In the genomic region with DNA sequence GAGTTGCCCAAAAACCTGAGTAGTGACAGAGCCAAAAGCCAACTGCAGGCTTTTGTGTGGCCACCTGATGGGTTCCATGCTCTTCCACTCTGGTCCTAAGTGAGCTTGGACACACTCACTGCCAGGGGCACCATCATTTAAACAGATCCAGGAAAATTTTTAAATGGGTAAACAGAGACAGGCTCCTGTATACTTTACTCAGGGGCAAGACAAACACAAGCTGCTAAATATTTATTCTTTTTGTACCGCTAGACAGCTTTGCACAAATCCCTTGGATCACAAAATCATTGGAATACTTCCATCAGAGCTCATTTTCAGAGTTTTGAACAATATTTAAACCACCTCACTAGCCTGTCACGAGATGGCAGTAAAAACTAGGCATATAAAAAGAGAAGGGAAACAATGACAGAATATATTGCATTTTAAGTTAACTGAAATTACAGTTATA, we compare ENCODE assay signal across 1 cellular context.
TF ChIP-seq lines count a peak whose summit lies in the region.

No MANE protein-coding gene starts in this region.

TF ChIP-seq in liver, 16 proteins besides CTCF, POLR2A, EP300 and RAD21:
- TF ChIP-seq, protein P1, sequence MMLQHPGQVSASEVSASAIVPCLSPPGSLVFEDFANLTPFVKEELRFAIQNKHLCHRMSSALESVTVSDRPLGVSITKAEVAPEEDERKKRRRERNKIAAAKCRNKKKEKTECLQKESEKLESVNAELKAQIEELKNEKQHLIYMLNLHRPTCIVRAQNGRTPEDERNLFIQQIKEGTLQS (IDR thresholded peaks at IDR 0.05), result no peak
- TF ChIP-seq EGR1 (IDR thresholded peaks at IDR 0.05; ENCODE audit: low read depth in 2 of 2) (no peak), HNF4G (IDR thresholded peaks at IDR 0.05) (peak; percentile 25), FOXA2 (IDR thresholded peaks at IDR 0.05) (peak; percentile 85), JUND (IDR thresholded peaks at IDR 0.05) (peak; percentile 32 to 75), HNF4A (conservative IDR thresholded peaks at IDR 0.05) (peak; percentile 60 to 72), SP1 (IDR thresholded peaks at IDR 0.05) (peak; percentile 59), GABPA (IDR thresholded peaks at IDR 0.05 in 1 of 2, conservative IDR thresholded peaks at IDR 0.05 in 1 of 2) (no peak), YY1 (IDR thresholded peaks at IDR 0.05) (peak; percentile 89), NR2F2 (IDR thresholded peaks at IDR 0.05) (no peak), RXRA (IDR thresholded peaks at IDR 0.05) (peak; percentile 56 to 65), TAF1 (conservative IDR thresholded peaks at IDR 0.05) (no peak), FOXA1 (IDR thresholded peaks at IDR 0.05) (peak; percentile 42)
- TF ChIP-seq, protein P2, sequence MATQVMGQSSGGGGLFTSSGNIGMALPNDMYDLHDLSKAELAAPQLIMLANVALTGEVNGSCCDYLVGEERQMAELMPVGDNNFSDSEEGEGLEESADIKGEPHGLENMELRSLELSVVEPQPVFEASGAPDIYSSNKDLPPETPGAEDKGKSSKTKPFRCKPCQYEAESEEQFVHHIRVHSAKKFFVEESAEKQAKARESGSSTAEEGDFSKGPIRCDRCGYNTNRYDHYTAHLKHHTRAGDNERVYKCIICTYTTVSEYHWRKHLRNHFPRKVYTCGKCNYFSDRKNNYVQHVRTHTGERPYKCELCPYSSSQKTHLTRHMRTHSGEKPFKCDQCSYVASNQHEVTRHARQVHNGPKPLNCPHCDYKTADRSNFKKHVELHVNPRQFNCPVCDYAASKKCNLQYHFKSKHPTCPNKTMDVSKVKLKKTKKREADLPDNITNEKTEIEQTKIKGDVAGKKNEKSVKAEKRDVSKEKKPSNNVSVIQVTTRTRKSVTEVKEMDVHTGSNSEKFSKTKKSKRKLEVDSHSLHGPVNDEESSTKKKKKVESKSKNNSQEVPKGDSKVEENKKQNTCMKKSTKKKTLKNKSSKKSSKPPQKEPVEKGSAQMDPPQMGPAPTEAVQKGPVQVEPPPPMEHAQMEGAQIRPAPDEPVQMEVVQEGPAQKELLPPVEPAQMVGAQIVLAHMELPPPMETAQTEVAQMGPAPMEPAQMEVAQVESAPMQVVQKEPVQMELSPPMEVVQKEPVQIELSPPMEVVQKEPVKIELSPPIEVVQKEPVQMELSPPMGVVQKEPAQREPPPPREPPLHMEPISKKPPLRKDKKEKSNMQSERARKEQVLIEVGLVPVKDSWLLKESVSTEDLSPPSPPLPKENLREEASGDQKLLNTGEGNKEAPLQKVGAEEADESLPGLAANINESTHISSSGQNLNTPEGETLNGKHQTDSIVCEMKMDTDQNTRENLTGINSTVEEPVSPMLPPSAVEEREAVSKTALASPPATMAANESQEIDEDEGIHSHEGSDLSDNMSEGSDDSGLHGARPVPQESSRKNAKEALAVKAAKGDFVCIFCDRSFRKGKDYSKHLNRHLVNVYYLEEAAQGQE (IDR thresholded peaks at IDR 0.05), result peak; percentile 20
- TF ChIP-seq, protein P3, sequence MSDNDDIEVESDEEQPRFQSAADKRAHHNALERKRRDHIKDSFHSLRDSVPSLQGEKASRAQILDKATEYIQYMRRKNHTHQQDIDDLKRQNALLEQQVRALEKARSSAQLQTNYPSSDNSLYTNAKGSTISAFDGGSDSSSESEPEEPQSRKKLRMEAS (IDR thresholded peaks at IDR 0.05), result peak; percentile 49
- TF ChIP-seq, protein P4, sequence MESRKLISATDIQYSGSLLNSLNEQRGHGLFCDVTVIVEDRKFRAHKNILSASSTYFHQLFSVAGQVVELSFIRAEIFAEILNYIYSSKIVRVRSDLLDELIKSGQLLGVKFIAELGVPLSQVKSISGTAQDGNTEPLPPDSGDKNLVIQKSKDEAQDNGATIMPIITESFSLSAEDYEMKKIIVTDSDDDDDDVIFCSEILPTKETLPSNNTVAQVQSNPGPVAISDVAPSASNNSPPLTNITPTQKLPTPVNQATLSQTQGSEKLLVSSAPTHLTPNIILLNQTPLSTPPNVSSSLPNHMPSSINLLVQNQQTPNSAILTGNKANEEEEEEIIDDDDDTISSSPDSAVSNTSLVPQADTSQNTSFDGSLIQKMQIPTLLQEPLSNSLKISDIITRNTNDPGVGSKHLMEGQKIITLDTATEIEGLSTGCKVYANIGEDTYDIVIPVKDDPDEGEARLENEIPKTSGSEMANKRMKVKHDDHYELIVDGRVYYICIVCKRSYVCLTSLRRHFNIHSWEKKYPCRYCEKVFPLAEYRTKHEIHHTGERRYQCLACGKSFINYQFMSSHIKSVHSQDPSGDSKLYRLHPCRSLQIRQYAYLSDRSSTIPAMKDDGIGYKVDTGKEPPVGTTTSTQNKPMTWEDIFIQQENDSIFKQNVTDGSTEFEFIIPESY (IDR thresholded peaks at IDR 0.05), result peak; percentile 50
TF ChIP-seq in liver: peak in this region for 11.
